Comparison of ENCODE assay signal across 19 cellular contexts in genomic region chr10:71927159-71927558, GRCh38. TPM values are rescaled to one million over a fixed set of nuclear protein-coding genes. Genes with fewer than 3 reads are reported as not detected.
DNase-seq lines count a peak whose midpoint lies in the region; ATAC-seq, FAIRE-seq and TF ChIP-seq lines count a peak whose summit lies in the region.
"Had no signal": no experiment of that assay in that cellular context is flagged by ENCODE, and none has a peak within 500 bp of the region (broad histone marks: within the 10 kb centered on the region; RNA-seq: fewer than 3 reads in every experiment).

No MANE protein-coding gene starts in this region.

- TF ChIP-seq CTCF in A549 (IDR thresholded peaks at IDR 0.05) (no peak), IMR-90 (conservative IDR thresholded peaks at IDR 0.05; ENCODE audit: low read depth, low read length) (no peak), bronchial epithelial cell (IDR thresholded peaks at IDR 0.05; ENCODE audit: insufficient read depth, low read length, severe bottlenecking) (no peak), lower lobe of right lung (IDR thresholded peaks at IDR 0.05) (no peak)

- H3K4me1 ChIP-seq in A549 (peaks cover 31% of the 10 kb centered on the region), IMR-90 (ENCODE audit: control insufficient read depth, insufficient read depth, low read length) (peaks cover 8% of the 10 kb centered on the region), neuronal stem cell (ENCODE audit: control insufficient read depth in 2 of 2, insufficient read depth in 1 of 2, low read depth in 1 of 2, low read length in 2 of 2) (no peaks in the 10 kb centered on the region), lower lobe of right lung (no peaks in the 10 kb centered on the region)
- H3K4me1 ChIP-seq: HAP-1 had no signal

- H2BK20ac ChIP-seq in IMR-90 (ENCODE audit: low read depth, low read length), result peak overlapping the region; percentile 52; the same call in 1 of the 2 replicates

- H2AK9ac ChIP-seq in IMR-90 (replicated peaks; ENCODE audit: low read depth, low read length, poor library complexity), result peak overlapping the region; percentile 28

- peak overlapping the region; percentile 67; the same call in 1 of the 2 replicates for H4K91ac ChIP-seq in IMR-90 (ENCODE audit: insufficient read depth, low read depth, low read length)
- H4K91ac ChIP-seq in neuronal stem cell (ENCODE audit: low read depth, low read length, poor library complexity), result no peak overlapping the region

- no peaks in the 10 kb centered on the region for H3K79me1 ChIP-seq in IMR-90 (ENCODE audit: low read depth in 1 of 2, low read length in 2 of 2)
- H3K79me1 ChIP-seq in neuronal stem cell (ENCODE audit: low read depth, low read length), result no peaks in the 10 kb centered on the region

- H3K9ac ChIP-seq in IMR-90 (ENCODE audit: low read depth, low read length), result no peak overlapping the region
- H3K9ac ChIP-seq in neuronal stem cell (ENCODE audit: low read depth, low read length, poor library complexity), result no peak overlapping the region

- H3K9me1 ChIP-seq in IMR-90 (ENCODE audit: insufficient read depth, low read length), result peaks cover 3% of the 10 kb centered on the region; the same call in 1 of the 2 replicates

- peak; percentile 30 to 42; a peak in 4 of 6 replicates for ATAC-seq in A549
- no peak for ATAC-seq in IMR-90 (ENCODE audit: low read depth)
- no peak for ATAC-seq in GM21619 (IDR thresholded peaks at IDR 0.05; ENCODE audit: unreplicated experiment)
- no peak for ATAC-seq in lower lobe of right lung

- H2AFZ ChIP-seq in IMR-90 (replicated peaks; ENCODE audit: low read length, poor library complexity) (peak overlapping the region; percentile 41), neuronal stem cell (ENCODE audit: low read length) (no peak overlapping the region)

- H4K5ac ChIP-seq in IMR-90 (ENCODE audit: low read depth, low read length), result no peak overlapping the region; the same call in 1 of the 2 replicates

- H3K9me3 ChIP-seq in A549, result no peaks in the 10 kb centered on the region
- H3K9me3 ChIP-seq in IMR-90 (ENCODE audit: control insufficient read depth, insufficient read depth, low read length), result peaks cover 2% of the 10 kb centered on the region; the same call in 1 of the 2 replicates
- peaks cover 0 to 2% of the 10 kb centered on the region in 2 donors for H3K9me3 ChIP-seq in neuronal stem cell (replicated peaks in 1 of 2; ENCODE audit: control insufficient read depth in 2 of 2, insufficient read depth in 1 of 2, low read depth in 1 of 2, low read length in 2 of 2)
- no peaks in the 10 kb centered on the region for H3K9me3 ChIP-seq in lower lobe of right lung
- H3K9me3 ChIP-seq: HAP-1 had no signal

- H3K18ac ChIP-seq in IMR-90 (ENCODE audit: low read depth, low read length) (no peak overlapping the region), neuronal stem cell (ENCODE audit: low read length) (no peak overlapping the region)

- no peak overlapping the region for H2AK5ac ChIP-seq in IMR-90 (ENCODE audit: low read depth, low read length)
- H2AK5ac ChIP-seq in neuronal stem cell (ENCODE audit: low read depth, low read length), result peak overlapping the region; percentile 61

- no peak overlapping the region for H3K23ac ChIP-seq in IMR-90 (ENCODE audit: low read depth, low read length)
- no peak overlapping the region for H3K23ac ChIP-seq in neuronal stem cell (ENCODE audit: low read depth, low read length, poor library complexity)

- FAIRE-seq in A549 (lab: Jason Lieb, UNC) (no peak), bronchial epithelial cell (lab: Jason Lieb, UNC) (peak; percentile 7)
- FAIRE-seq: G401.6, GM12892, GM19239, H54 had no signal

- dilution Hi-C loops in IMR-90 (cut with HindIII; ENCODE audit: low sequenced_read_pairs, unreplicated experiment), result no loop called here

- H2BK15ac ChIP-seq in IMR-90 (ENCODE audit: low read depth, low read length) (peak overlapping the region; percentile 40; the same call in 2 of the 3 replicates), neuronal stem cell (ENCODE audit: low read length) (no peak overlapping the region)

- intact Hi-C loops in IMR-90 (cut with micrococcal nuclease) (no loop called here), lower lobe of right lung (cut with DNase I) (no loop called here)

- H3K27ac ChIP-seq in A549, result peak overlapping the region; percentile 62 to 74
- no peak overlapping the region for H3K27ac ChIP-seq in IMR-90 (ENCODE audit: insufficient read depth, low read length)
- H3K27ac ChIP-seq in neuronal stem cell (replicated peaks; ENCODE audit: low read length), result no peak overlapping the region
- no peak overlapping the region for H3K27ac ChIP-seq in lower lobe of right lung

- TF ChIP-seq POLR2A in A549 (IDR thresholded peaks at IDR 0.05; ENCODE audit: low read length), result no peak
- TF ChIP-seq POLR2A in IMR-90 (IDR thresholded peaks at IDR 0.05; ENCODE audit: low read depth, low read length), result no peak

- TF ChIP-seq EP300 in A549 (IDR thresholded peaks at IDR 0.05), result no peak

- H2BK5ac ChIP-seq in IMR-90 (ENCODE audit: low read depth, low read length, poor library complexity, severe bottlenecking) (no peak overlapping the region), neuronal stem cell (ENCODE audit: low read length) (no peak overlapping the region)

- WGBS in A549 (ENCODE audit: missing lambda C conversion rate), result 71% methylated on average over 4 of the region's 4 CpGs
- WGBS in IMR-90 (ENCODE audit: extremely low coverage in 2 of 2, insufficient read length in 1 of 2), 2 experiments, result no CpG with 5 or more reads among the region's 4 CpGs
- WGBS in neuronal stem cell (ENCODE audit: extremely low coverage in 2 of 2, insufficient read length in 2 of 2, insufficient replicate concordance in 1 of 2), 2 donors, result no CpG with 5 or more reads among the region's 4 CpGs

- no peak overlapping the region for H4K8ac ChIP-seq in IMR-90 (ENCODE audit: low read depth in 2 of 2, low read length in 2 of 2)
- H4K8ac ChIP-seq in neuronal stem cell (ENCODE audit: low read depth, low read length), result no peak overlapping the region

- no peak overlapping the region for H3K56ac ChIP-seq in IMR-90 (ENCODE audit: extremely low read depth, insufficient read depth, low read length)

- H3K27me3 ChIP-seq in IMR-90 (ENCODE audit: control insufficient read depth, insufficient read depth, low read length) (peaks cover 16% of the 10 kb centered on the region), bronchial epithelial cell (ENCODE audit: control insufficient read depth, insufficient read depth, low read length) (no peaks in the 10 kb centered on the region), neuronal stem cell (ENCODE audit: control insufficient read depth in 3 of 3, insufficient read depth in 3 of 3, low read depth in 1 of 3, low read length in 3 of 3) (no peaks in the 10 kb centered on the region), lower lobe of right lung (ENCODE audit: low read depth) (no peaks in the 10 kb centered on the region)

- peak overlapping the region; percentile 57 for H3K4me2 ChIP-seq in A549
- H3K4me2 ChIP-seq in IMR-90 (ENCODE audit: low read depth, low read length), result no peak overlapping the region
- no peak overlapping the region for H3K4me2 ChIP-seq in neuronal stem cell (ENCODE audit: insufficient read depth, low read length, poor library complexity, severe bottlenecking)

- CTCF ChIA-PET in A549 (lab: Yijun Ruan, JAX), result interaction anchor here (1.5 to 2.3 kb wide), 2 partner anchors 11 to 31 kb away, joined by 6 to 10 read pairs; no protein-coding TSS in a partner anchor
- CTCF ChIA-PET in IMR-90 (lab: Yijun Ruan, JAX), result no interaction called here

- BruUV-seq in IMR-90 (replicated peaks; lab: Mats Ljungman, UMichigan), result no TSS peak

- no peak for DNase-seq in A549 (ENCODE audit: low read depth in 1 of 2, low spot score in 1 of 2)
- DNase-seq in IMR-90, result no peak
- no peak for DNase-seq in bronchial epithelial cell (ENCODE audit: low read depth)
- DNase-seq in neuronal stem cell (ENCODE audit: low spot score), result no peak
- no peak for DNase-seq in NCI-H2171 (lab: John Stamatoyannopoulos, UW)
- no peak for DNase-seq in lower lobe of right lung
- DNase-seq: 8988T; C1 segment of cervical spinal cord; CD4-positive, alpha-beta memory T cell; COR-L47; DMS153; DND-41; GOT3 had no signal

- H4K20me1 ChIP-seq in IMR-90 (ENCODE audit: insufficient read depth, low read length), result no peaks in the 10 kb centered on the region; the same call in 1 of the 2 replicates

- TF ChIP-seq RAD21 in A549 (conservative IDR thresholded peaks at IDR 0.05 in 1 of 2, IDR thresholded peaks at IDR 0.05 in 1 of 2), result no peak
- no peak for TF ChIP-seq RAD21 in IMR-90 (IDR thresholded peaks at IDR 0.05; ENCODE audit: low read length)

- H2BK12ac ChIP-seq in neuronal stem cell (ENCODE audit: low read length), result no peak overlapping the region

- H2BK120ac ChIP-seq in IMR-90 (ENCODE audit: low read depth, low read length), result 0 out of 2 replicates have a peak overlapping the region, but pooled peaks have one; percentile 27
- H2BK120ac ChIP-seq in neuronal stem cell (ENCODE audit: low read depth, low read length), result no peak overlapping the region

- H3K14ac ChIP-seq in IMR-90 (replicated peaks; ENCODE audit: low read depth, low read length) (no peak overlapping the region), neuronal stem cell (ENCODE audit: low read length) (no peak overlapping the region)

- H3K36me3 ChIP-seq in IMR-90 (ENCODE audit: control insufficient read depth, insufficient read depth, low read length) (no peaks in the 10 kb centered on the region), bronchial epithelial cell (ENCODE audit: control insufficient read depth, insufficient read depth, low read length) (no peaks in the 10 kb centered on the region), neuronal stem cell (replicated peaks in 1 of 2; ENCODE audit: control insufficient read depth in 2 of 2, insufficient read depth in 2 of 2, low read length in 2 of 2) (no peaks in the 10 kb centered on the region), lower lobe of right lung (no peaks in the 10 kb centered on the region)
- H3K36me3 ChIP-seq: HAP-1 had no signal

- H3K4me3 ChIP-seq in A549, result no peak overlapping the region
- H3K4me3 ChIP-seq in IMR-90 (ENCODE audit: insufficient read depth, low read depth, low read length), result no peak overlapping the region
- H3K4me3 ChIP-seq in bronchial epithelial cell (ENCODE audit: low read depth, low read length), result no peak overlapping the region
- H3K4me3 ChIP-seq in neuronal stem cell (ENCODE audit: low read length in 2 of 2), result no peak overlapping the region
- no peak overlapping the region for H3K4me3 ChIP-seq in lower lobe of right lung
- H3K4me3 ChIP-seq: HAP-1 had no signal

- POLR2A ChIA-PET in A549 (lab: Yijun Ruan, JAX), result no interaction called here
- POLR2A ChIA-PET in IMR-90 (lab: Charles Lee; ENCODE audit: unreplicated experiment), result no interaction called here

- in situ Hi-C loops in IMR-90 (cut with MboI; ENCODE audit: low sequenced_read_pairs), result no loop called here

- H3K4ac ChIP-seq in IMR-90 (ENCODE audit: low read depth, low read length) (peak overlapping the region; percentile 16; the same call in 1 of the 2 replicates), neuronal stem cell (ENCODE audit: low read length) (no peak overlapping the region)

RNA-seq across cellular contexts. Expression of gene CHST3, which starts 37.0 kb away (rescaled TPM):
- polyA plus RNA-seq in A549 (2011; rRNA removed), result 12.8 and 13.8 TPM in 2 replicates
- polyA plus RNA-seq in A549 (2012; cell fraction: cytosol; rRNA removed), result 8.7 and 12.5 TPM in 2 replicates
- polyA plus RNA-seq in A549 (2012; cell fraction: nucleus; rRNA removed), result 18.6 and 20.9 TPM in 2 replicates
- polyA plus RNA-seq in A549 (2017; fragmentation: RNase III; extraction: RNeasy Plus Mini Kit Qiagen cat#74134 plus additional on column Dnase treatment), result 20.3 to 23.1 TPM (median 21.7 TPM) in 3 replicates
- 19.1 and 21.1 TPM in 2 replicates for polyA minus RNA-seq in A549 (2011; rRNA and poly(A)+ RNA removed)
- total RNA-seq in IMR-90 (2012; rRNA removed), result 9.0 and 10.6 TPM in 2 replicates
- 8.6 and 9.1 TPM in 2 replicates for polyA plus RNA-seq in IMR-90 (2012; rRNA removed)
- polyA plus RNA-seq in IMR-90 (2012; cell fraction: cytosol; rRNA removed), result 5.5 and 6.1 TPM in 2 replicates
- 5.5 and 7.2 TPM in 2 replicates for polyA plus RNA-seq in IMR-90 (2012; cell fraction: nucleus; rRNA removed; ENCODE audit: low replicate concordance)
- 11.4 and 16.6 TPM in 2 replicates for total RNA-seq in bronchial epithelial cell
- polyA plus RNA-seq in neuronal stem cell (2013, experiment 1 of 2), result 6.5 TPM
- polyA plus RNA-seq in neuronal stem cell (2013, experiment 2 of 2), result 6.3 TPM
- 12.0 TPM for total RNA-seq in lower lobe of right lung
- total RNA-seq: CD4-positive, alpha-beta memory T cell had no signal
- polyA plus RNA-seq: CD4-positive, alpha-beta memory T cell had no signal

Comparison
In these comparisons a context has a peak if more than half of its experiments do, and no peak if none do; other contexts are left out.
1. ATAC-seq: peak in A549 (2 of 2); none in IMR-90 (single experiment), GM21619 (single experiment) and lower lobe of right lung (0 of 2).
2. H3K27ac ChIP-seq: peak in A549 (2 of 2); none in IMR-90 (single experiment), neuronal stem cell (single experiment) and lower lobe of right lung (single experiment).